In the genomic region with DNA sequence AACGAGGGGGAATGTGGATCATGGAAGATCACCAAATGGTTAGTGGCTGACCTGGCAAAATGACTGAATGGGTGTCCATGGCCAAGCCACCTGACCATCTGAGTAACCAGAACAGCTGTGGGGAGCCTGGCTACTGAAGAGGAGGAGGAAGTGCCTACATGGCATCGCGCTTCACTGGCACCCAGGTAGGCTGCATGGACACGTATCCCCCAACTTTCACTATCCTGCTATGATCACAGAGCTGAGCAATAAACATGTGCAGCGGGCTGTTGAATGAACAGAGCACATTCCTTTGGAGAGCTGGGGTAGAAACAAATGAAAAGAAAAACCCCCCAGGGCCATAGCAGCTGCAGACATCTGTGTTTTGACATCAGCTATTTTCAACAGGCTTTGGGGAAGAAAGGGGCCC, we compare ENCODE assay signal across 16 cellular contexts. TPM values are rescaled to one million over a fixed set of nuclear protein-coding genes. Genes with fewer than 3 reads are reported as not detected.
DNase-seq lines count a peak whose midpoint lies in the region; ATAC-seq and TF ChIP-seq lines count a peak whose summit lies in the region.
"Had no signal": no experiment of that assay in that cellular context is flagged by ENCODE, and none has a peak within 500 bp of the region (broad histone marks: within the 10 kb centered on the region; RNA-seq: fewer than 3 reads in every experiment).

No MANE protein-coding gene starts in this region.

- no peak for TF ChIP-seq CTCF in IMR-90 (conservative IDR thresholded peaks at IDR 0.05; ENCODE audit: low read depth, low read length)
- TF ChIP-seq CTCF in endodermal cell (conservative IDR thresholded peaks at IDR 0.05) = no peak
- no peak for TF ChIP-seq CTCF in stomach (IDR thresholded peaks at IDR 0.05)
- no peak for TF ChIP-seq CTCF in progenitor cell of endocrine pancreas (IDR thresholded peaks at IDR 0.05; ENCODE audit: unreplicated experiment)

- peak overlapping the region; percentile 18 for H2AFZ ChIP-seq in IMR-90 (replicated peaks; ENCODE audit: low read length, poor library complexity)
- H2AFZ ChIP-seq in mesenchymal stem cell (ENCODE audit: low read depth, low read length) = no peak overlapping the region

- H2BK15ac ChIP-seq in IMR-90 (ENCODE audit: low read depth, low read length) = 0 out of 3 replicates have a peak overlapping the region, but pooled peaks have one; percentile 53
- no peak overlapping the region for H2BK15ac ChIP-seq in mesenchymal stem cell (ENCODE audit: low read depth, poor library complexity, severe bottlenecking)

- no peak for ATAC-seq in IMR-90 (ENCODE audit: low read depth)
- ATAC-seq: activated naive CD8-positive, alpha-beta T cell treated with anti-CD3 and anti-CD28 coated beads, Interleukin-2, amount 50 U/mL, for 24 hours had no signal

- dilution Hi-C loops in IMR-90 (cut with HindIII; ENCODE audit: low sequenced_read_pairs, unreplicated experiment) = no loop called here

- H3K4ac ChIP-seq in IMR-90 (ENCODE audit: low read depth, low read length) (peak overlapping the region; percentile 75; the same call in 1 of the 2 replicates), mesenchymal stem cell (ENCODE audit: low read depth in 1 of 2, low read length in 2 of 2) (peak overlapping the region; percentile 46 to 63)

- H3K18ac ChIP-seq in IMR-90 (ENCODE audit: low read depth, low read length) (no peak overlapping the region), mesenchymal stem cell (ENCODE audit: low read depth in 1 of 2, low read length in 2 of 2) (peak overlapping the region in 1 of 2 experiments; percentile 59)

- no peak overlapping the region for H3K9ac ChIP-seq in IMR-90 (ENCODE audit: low read depth, low read length)
- H3K9ac ChIP-seq in endodermal cell (ENCODE audit: extremely low read depth, low read length, poor library complexity, severe bottlenecking) = no peak overlapping the region
- H3K9ac ChIP-seq in mesenchymal stem cell (ENCODE audit: low read length) = no peak overlapping the region

- H3K27me3 ChIP-seq in IMR-90 (ENCODE audit: control insufficient read depth, insufficient read depth, low read length) (no peaks in the 10 kb centered on the region), endodermal cell (ENCODE audit: control insufficient read depth, insufficient read depth, low read length, poor library complexity, severe bottlenecking) (no peaks in the 10 kb centered on the region), mesenchymal stem cell (ENCODE audit: control insufficient read depth in 1 of 2, insufficient read depth in 1 of 2, low read length in 2 of 2) (no peaks in the 10 kb centered on the region), stomach (no peaks in the 10 kb centered on the region)
- H3K27me3 ChIP-seq: sigmoid colon had no signal

- no CpG with 5 or more reads among the region's 5 CpGs for WGBS in IMR-90 (ENCODE audit: extremely low coverage in 2 of 2, insufficient read length in 1 of 2), 2 experiments
- WGBS in endodermal cell (ENCODE audit: insufficient coverage in 1 of 2, insufficient read length in 1 of 2), 2 experiments = 83 to 98% methylated on average over 1 to 5 of the region's 5 CpGs
- 85% methylated on average over 4 of the region's 5 CpGs for WGBS in mesenchymal stem cell
- WGBS in stomach, 5 donors = 80 to 88% (median 83%) methylated on average over 5 of the region's 5 CpGs

- H3K9me3 ChIP-seq in IMR-90 (ENCODE audit: control insufficient read depth, insufficient read depth, low read length) = no peaks in the 10 kb centered on the region
- no peaks in the 10 kb centered on the region for H3K9me3 ChIP-seq in endodermal cell (ENCODE audit: control insufficient read depth, low read length)
- no peaks in the 10 kb centered on the region for H3K9me3 ChIP-seq in mesenchymal stem cell (ENCODE audit: control insufficient read depth, low read length)
- H3K9me3 ChIP-seq in stomach = no peaks in the 10 kb centered on the region
- H3K9me3 ChIP-seq: sigmoid colon had no signal

- H3K27me3 Mint-ChIP-seq in endodermal cell (ENCODE audit: insufficient read depth) (no peaks in the 10 kb centered on the region), progenitor cell of endocrine pancreas (no peaks in the 10 kb centered on the region)
- H3K27me3 Mint-ChIP-seq: activated naive CD8-positive, alpha-beta T cell treated with anti-CD3 and anti-CD28 coated beads, Interleukin-2, amount 50 U/mL, for 24 hours; activated T-cell treated with anti-CD3 and anti-CD28 coated beads, Interleukin-2, amount 50 U/mL, for 24 hours had no signal

- H3K4me1 Mint-ChIP-seq in endodermal cell (peaks cover 30% of the 10 kb centered on the region), progenitor cell of endocrine pancreas (ENCODE audit: low read depth) (peaks cover 21% of the 10 kb centered on the region)

- H3K9me3 Mint-ChIP-seq in endodermal cell (no peaks in the 10 kb centered on the region), progenitor cell of endocrine pancreas (ENCODE audit: low read depth) (no peaks in the 10 kb centered on the region)
- H3K9me3 Mint-ChIP-seq: activated naive CD8-positive, alpha-beta T cell treated with anti-CD3 and anti-CD28 coated beads, Interleukin-2, amount 50 U/mL, for 24 hours; activated T-cell treated with anti-CD3 and anti-CD28 coated beads, Interleukin-2, amount 50 U/mL, for 24 hours had no signal

- no peak for DNase-seq in IMR-90
- DNase-seq in endodermal cell = no peak
- DNase-seq in mesenchymal stem cell = peak; percentile 72
- DNase-seq in stomach = no peak
- no peak for DNase-seq in progenitor cell of endocrine pancreas (ENCODE audit: low spot score, unreplicated experiment)
- no peak for DNase-seq in C1 segment of cervical spinal cord (lab: John Stamatoyannopoulos, UW)
- no peak for DNase-seq in NCI-H524 treated with DMSO at 0.1 percent for 48 hours (lab: John Stamatoyannopoulos, UW)
- DNase-seq: activated CD4-positive, alpha-beta T cell treated with anti-CD3 and anti-CD28 coated beads, Interleukin-2, amount 50 U/mL, for 1 hour; activated naive CD8-positive, alpha-beta T cell treated with anti-CD3 and anti-CD28 coated beads, Interleukin-2, amount 50 U/mL, for 24 hours; activated T-cell treated with anti-CD3 and anti-CD28 coated beads, Interleukin-2, amount 50 U/mL, for 24 hours; cerebellar nuclear complex; DMS79; left colon; NCI-H2081 treated with DMSO at 0.1 percent for 48 hours; NCI-H774; sigmoid colon had no signal

- no peak for TF ChIP-seq EP300 in stomach (IDR thresholded peaks at IDR 0.05)

- H3K4me1 ChIP-seq in IMR-90 (ENCODE audit: control insufficient read depth, insufficient read depth, low read length) (peaks cover 45% of the 10 kb centered on the region), endodermal cell (ENCODE audit: control insufficient read depth, insufficient read depth, low read length) (peaks cover 9% of the 10 kb centered on the region), mesenchymal stem cell (ENCODE audit: control insufficient read depth, insufficient read depth, low read depth, low read length) (peaks cover 48% of the 10 kb centered on the region), stomach (peaks cover 2 to 43% (median 13%) of the 10 kb centered on the region in 4 donors)

- peak overlapping the region; percentile 65 for H2AK5ac ChIP-seq in IMR-90 (ENCODE audit: low read depth, low read length)
- peak overlapping the region; percentile 86 for H2AK5ac ChIP-seq in mesenchymal stem cell (ENCODE audit: low read length, severe bottlenecking)

- POLR2A ChIA-PET in IMR-90 (lab: Charles Lee; ENCODE audit: unreplicated experiment) = interaction anchor here (0.9 kb wide), 1 partner anchor 20 kb away, joined by 3 read pairs; no protein-coding TSS in a partner anchor

- H3K27ac ChIP-seq in IMR-90 (ENCODE audit: insufficient read depth, low read length) = peak overlapping the region; percentile 10; the same call in 1 of the 2 replicates
- no peak overlapping the region for H3K27ac ChIP-seq in endodermal cell (ENCODE audit: low read depth, low read length)
- peak overlapping the region; percentile 96 for H3K27ac ChIP-seq in mesenchymal stem cell (ENCODE audit: low read length, poor library complexity, severe bottlenecking)
- H3K27ac ChIP-seq in stomach = peak overlapping the region in 3 of 5 donors; percentile 51 to 66 (median 57)

- no peak for TF ChIP-seq POLR2A in IMR-90 (IDR thresholded peaks at IDR 0.05; ENCODE audit: low read depth, low read length)
- no peak for TF ChIP-seq POLR2A in stomach (IDR thresholded peaks at IDR 0.05)

- peak overlapping the region; percentile 17; the same call in 1 of the 2 replicates for H3K23ac ChIP-seq in IMR-90 (ENCODE audit: low read depth, low read length)
- no peak overlapping the region for H3K23ac ChIP-seq in mesenchymal stem cell (ENCODE audit: low read length in 2 of 2)

- BruUV-seq in IMR-90 (replicated peaks; lab: Mats Ljungman, UMichigan) = no TSS peak

- CTCF ChIA-PET in IMR-90 (lab: Yijun Ruan, JAX) = no interaction called here

- H3K4me3 Mint-ChIP-seq in endodermal cell = no peak overlapping the region
- H3K4me3 Mint-ChIP-seq in progenitor cell of endocrine pancreas (ENCODE audit: low read depth) = no peak overlapping the region
- H3K4me3 Mint-ChIP-seq: activated naive CD8-positive, alpha-beta T cell treated with anti-CD3 and anti-CD28 coated beads, Interleukin-2, amount 50 U/mL, for 24 hours; activated T-cell treated with anti-CD3 and anti-CD28 coated beads, Interleukin-2, amount 50 U/mL, for 24 hours had no signal

- H3K56ac ChIP-seq in IMR-90 (ENCODE audit: extremely low read depth, insufficient read depth, low read length) = no peak overlapping the region

- H2BK120ac ChIP-seq in IMR-90 (ENCODE audit: low read depth, low read length) (0 out of 2 replicates have a peak overlapping the region, but pooled peaks have one; percentile 73), mesenchymal stem cell (ENCODE audit: low read depth, low read length) (no peak overlapping the region)

- H3K4me2 ChIP-seq in IMR-90 (ENCODE audit: low read depth, low read length) (no peak overlapping the region; the same call in 1 of the 2 replicates), mesenchymal stem cell (ENCODE audit: low read length, poor library complexity, severe bottlenecking) (no peak overlapping the region)

- H4K91ac ChIP-seq in IMR-90 (ENCODE audit: insufficient read depth, low read depth, low read length) (peak overlapping the region; percentile 59; the same call in 1 of the 2 replicates), mesenchymal stem cell (ENCODE audit: low read length) (peak overlapping the region; percentile 58)

- H3K79me1 ChIP-seq in IMR-90 (ENCODE audit: low read depth in 1 of 2, low read length in 2 of 2) (peaks cover 29 to 85% of the 10 kb centered on the region in 2 experiments; a peak in 3 of 4 replicates), mesenchymal stem cell (replicated peaks; ENCODE audit: low read length, poor library complexity, severe bottlenecking) (peaks cover 13% of the 10 kb centered on the region)

- H3K27ac Mint-ChIP-seq in endodermal cell = peak overlapping the region; percentile 3
- H3K27ac Mint-ChIP-seq in progenitor cell of endocrine pancreas = no peak overlapping the region
- H3K27ac Mint-ChIP-seq: activated naive CD8-positive, alpha-beta T cell treated with anti-CD3 and anti-CD28 coated beads, Interleukin-2, amount 50 U/mL, for 24 hours; activated T-cell treated with anti-CD3 and anti-CD28 coated beads, Interleukin-2, amount 50 U/mL, for 24 hours had no signal

- peaks cover 43% of the 10 kb centered on the region for H3K9me1 ChIP-seq in IMR-90 (ENCODE audit: insufficient read depth, low read length)

- H2BK5ac ChIP-seq in IMR-90 (ENCODE audit: low read depth, low read length, poor library complexity, severe bottlenecking) = no peak overlapping the region
- H2BK5ac ChIP-seq in mesenchymal stem cell (ENCODE audit: low read depth, low read length, poor library complexity, severe bottlenecking) = peak overlapping the region; percentile 71

- H3K14ac ChIP-seq in IMR-90 (replicated peaks; ENCODE audit: low read depth, low read length) (no peak overlapping the region), mesenchymal stem cell (ENCODE audit: low read length in 2 of 2) (peak overlapping the region in 1 of 2 experiments; percentile 44)

- intact Hi-C loops in IMR-90 (cut with micrococcal nuclease) = no loop called here
- intact Hi-C loops in stomach (cut with DNase I; ENCODE audit: low total_unique reads) = no loop called here

- H2BK12ac ChIP-seq in mesenchymal stem cell (ENCODE audit: low read length in 2 of 2) = peak overlapping the region in 1 of 2 experiments; percentile 89

- no peak overlapping the region for H4K5ac ChIP-seq in IMR-90 (ENCODE audit: low read depth, low read length)

- H3K4me3 ChIP-seq in IMR-90 (ENCODE audit: insufficient read depth, low read depth, low read length) = no peak overlapping the region
- H3K4me3 ChIP-seq in endodermal cell (ENCODE audit: low read length) = no peak overlapping the region
- H3K4me3 ChIP-seq in mesenchymal stem cell (ENCODE audit: insufficient read depth in 1 of 2, low read depth in 1 of 2, low read length in 2 of 2) = no peak overlapping the region
- H3K4me3 ChIP-seq in stomach = no peak overlapping the region
- H3K4me3 ChIP-seq: sigmoid colon had no signal

- in situ Hi-C loops in IMR-90 (cut with MboI; ENCODE audit: low sequenced_read_pairs) = no loop called here

- H3K36me3 ChIP-seq in IMR-90 (ENCODE audit: control insufficient read depth, insufficient read depth, low read length) = peaks cover 31% of the 10 kb centered on the region
- H3K36me3 ChIP-seq in endodermal cell (ENCODE audit: control insufficient read depth, insufficient read depth, low read length) = peaks cover 87% of the 10 kb centered on the region
- peaks cover 48 to 89% of the 10 kb centered on the region in 2 experiments for H3K36me3 ChIP-seq in mesenchymal stem cell (ENCODE audit: control insufficient read depth in 1 of 2, insufficient read depth in 2 of 2, low read depth in 1 of 2, low read length in 2 of 2)
- peaks cover 29 to 55% (median 45%) of the 10 kb centered on the region in 4 donors for H3K36me3 ChIP-seq in stomach

- TF ChIP-seq RAD21 in IMR-90 (IDR thresholded peaks at IDR 0.05; ENCODE audit: low read length) = no peak

- H3K36me3 Mint-ChIP-seq in endodermal cell (ENCODE audit: low read depth) (peaks cover 73% of the 10 kb centered on the region), progenitor cell of endocrine pancreas (ENCODE audit: insufficient read depth) (peaks cover 15% of the 10 kb centered on the region)

- H4K20me1 ChIP-seq in IMR-90 (ENCODE audit: insufficient read depth, low read length) = no peaks in the 10 kb centered on the region

- H4K8ac ChIP-seq in IMR-90 (ENCODE audit: low read depth in 2 of 2, low read length in 2 of 2) (peak overlapping the region in 1 of 2 experiments; percentile 25; a peak in 1 of 4 replicates), mesenchymal stem cell (ENCODE audit: low read length) (peak overlapping the region; percentile 40)

- peak overlapping the region; percentile 13 for H2AK9ac ChIP-seq in IMR-90 (replicated peaks; ENCODE audit: low read depth, low read length, poor library complexity)

- H2BK20ac ChIP-seq in IMR-90 (ENCODE audit: low read depth, low read length) = peak overlapping the region; percentile 33; the same call in 1 of the 2 replicates

RNA-seq across cellular contexts. Expression of a gene that starts 6.5 kb away (rescaled TPM):
- total RNA-seq in IMR-90 (2012; rRNA removed) = 72.2 and 90.9 TPM in 2 replicates
- 184 and 201 TPM in 2 replicates for polyA plus RNA-seq in IMR-90 (2012; rRNA removed)
- polyA plus RNA-seq in IMR-90 (2012; cell fraction: cytosol; rRNA removed) = 129 and 173 TPM in 2 replicates
- 171 and 218 TPM in 2 replicates for polyA plus RNA-seq in IMR-90 (2012; cell fraction: nucleus; rRNA removed; ENCODE audit: low replicate concordance)
- 100 to 1,000 TPM; 152 to 216 TPM for total RNA-seq in endodermal cell
- polyA plus RNA-seq in endodermal cell (2013, experiment 1 of 2) = 148 TPM
- 146 TPM for polyA plus RNA-seq in endodermal cell (2013, experiment 2 of 2)
- 236 TPM for polyA plus RNA-seq in mesenchymal stem cell (2013, experiment 1 of 2)
- polyA plus RNA-seq in mesenchymal stem cell (2013, experiment 2 of 2) = 247 TPM
- 100 to 1,000 TPM in 1 of 5 donors, 10 to 100 TPM in 2, 1 to 10 TPM in 2; 2.9 to 186 (median 24.6) TPM for total RNA-seq in stomach
- polyA plus RNA-seq in stomach = 100 to 1,000 TPM in 2 of 3 donors, 10 to 100 TPM in 1; 25.8 to 139 (median 104) TPM
- total RNA-seq in progenitor cell of endocrine pancreas = 96.0 and 99.8 TPM in 2 replicates
